In genomic region chr6:89148016-89148750, GRCh38 we compare ENCODE assay signal across 8 cellular contexts. TPM values are rescaled to one million over a fixed set of nuclear protein-coding genes. Genes with fewer than 3 reads are reported as not detected.
DNase-seq lines count a peak whose midpoint lies in the region.

No MANE protein-coding gene starts in this region.

- H3K27me3 ChIP-seq in mucosa of stomach (ENCODE audit: control insufficient read depth, insufficient read depth, low read length): no peaks in the 10 kb centered on the region

- CTCF ChIA-PET in activated CD4-positive, alpha-beta T cell treated with anti-CD3 and anti-CD28 coated beads, Interleukin-2, amount 10 ng/mL, durations not matched to agents 7 days and 5 days (lab: Charles Lee): interaction anchor here (0.5 to 1.5 kb wide), 3 partner anchors 9 to 149 kb away, joined by 3 to 4 read pairs (median 3); no protein-coding TSS in a partner anchor

- H3K9me3 ChIP-seq in mucosa of stomach (ENCODE audit: control insufficient read depth, low read length): no peaks in the 10 kb centered on the region

- H3K4me1 ChIP-seq in mucosa of stomach (ENCODE audit: control insufficient read depth, insufficient read depth, low read length): peaks cover 5% of the 10 kb centered on the region

- H3K4me3 ChIP-seq in mucosa of stomach (ENCODE audit: low read length): no peak overlapping the region

- POLR2A ChIA-PET in activated CD4-positive, alpha-beta T cell treated with anti-CD3 and anti-CD28 coated beads, Interleukin-2, amount 10 ng/mL, durations not matched to agents 7 days and 5 days (lab: Charles Lee): no interaction called here

- H3K4me3 Mint-ChIP-seq in activated CD4-positive, alpha-beta T cell treated with anti-CD3 and anti-CD28 coated beads, Interleukin-2, amount 10 ng/mL, durations not matched to agents 7 days and 5 days: peak overlapping the region; percentile 28
- H3K4me3 Mint-ChIP-seq in stimulated activated naive CD8-positive, alpha-beta T cell treated with anti-CD3 and anti-CD28 coated beads, Interleukin-15, Interleukin-2, amounts not matched to agents 100 ng/mL and 50 ng/mL, for 24 hours: peak overlapping the region; percentile 68

- H3K9me3 Mint-ChIP-seq in activated CD4-positive, alpha-beta T cell treated with anti-CD3 and anti-CD28 coated beads, Interleukin-2, amount 10 ng/mL, durations not matched to agents 7 days and 5 days: no peaks in the 10 kb centered on the region
- H3K9me3 Mint-ChIP-seq in stimulated activated naive CD8-positive, alpha-beta T cell treated with anti-CD3 and anti-CD28 coated beads, Interleukin-15, Interleukin-2, amounts not matched to agents 100 ng/mL and 50 ng/mL, for 24 hours: no peaks in the 10 kb centered on the region

- peak overlapping the region; percentile 19 for H3K9ac ChIP-seq in mucosa of stomach (ENCODE audit: low read length)

- H3K27me3 Mint-ChIP-seq in activated CD4-positive, alpha-beta T cell treated with anti-CD3 and anti-CD28 coated beads, Interleukin-2, amount 10 ng/mL, durations not matched to agents 7 days and 5 days: peaks cover 5% of the 10 kb centered on the region
- no peaks in the 10 kb centered on the region for H3K27me3 Mint-ChIP-seq in stimulated activated naive CD8-positive, alpha-beta T cell treated with anti-CD3 and anti-CD28 coated beads, Interleukin-15, Interleukin-2, amounts not matched to agents 100 ng/mL and 50 ng/mL, for 24 hours

- DNase-seq in activated effector memory CD4-positive, alpha-beta T cell treated with anti-CD3 and anti-CD28 coated beads, Interleukin-2, amount 50 U/mL, for 16 hours: peak; percentile 71
- DNase-seq in activated effector memory CD4-positive, alpha-beta T cell treated with Interleukin-2 at 50 U/mL for 16 hours: no peak
- no peak for DNase-seq in activated CD4-positive, alpha-beta T cell treated with anti-CD3 and anti-CD28 coated beads, Interleukin-2, amount 10 ng/mL, durations not matched to agents 7 days and 5 days
- DNase-seq in cerebellar cortex (ENCODE audit: low spot score) (no peak), NCI-H146 (lab: John Stamatoyannopoulos, UW) (no peak), NCI-H526 treated with DMSO at 0.1 percent for 48 hours (lab: John Stamatoyannopoulos, UW) (no peak)

- no peaks in the 10 kb centered on the region for H3K36me3 ChIP-seq in mucosa of stomach (ENCODE audit: control insufficient read depth, insufficient read depth, low read length)

- no peak overlapping the region for H3K27ac Mint-ChIP-seq in activated CD4-positive, alpha-beta T cell treated with anti-CD3 and anti-CD28 coated beads, Interleukin-2, amount 10 ng/mL, durations not matched to agents 7 days and 5 days
- no peak overlapping the region for H3K27ac Mint-ChIP-seq in stimulated activated naive CD8-positive, alpha-beta T cell treated with anti-CD3 and anti-CD28 coated beads, Interleukin-15, Interleukin-2, amounts not matched to agents 100 ng/mL and 50 ng/mL, for 24 hours

- H3K36me3 Mint-ChIP-seq in activated CD4-positive, alpha-beta T cell treated with anti-CD3 and anti-CD28 coated beads, Interleukin-2, amount 10 ng/mL, durations not matched to agents 7 days and 5 days (ENCODE audit: low read depth): peaks cover 25% of the 10 kb centered on the region
- peaks cover 36% of the 10 kb centered on the region for H3K36me3 Mint-ChIP-seq in stimulated activated naive CD8-positive, alpha-beta T cell treated with anti-CD3 and anti-CD28 coated beads, Interleukin-15, Interleukin-2, amounts not matched to agents 100 ng/mL and 50 ng/mL, for 24 hours (ENCODE audit: low read depth)

- H3K4me1 Mint-ChIP-seq in activated CD4-positive, alpha-beta T cell treated with anti-CD3 and anti-CD28 coated beads, Interleukin-2, amount 10 ng/mL, durations not matched to agents 7 days and 5 days: peaks cover 37% of the 10 kb centered on the region
- peaks cover 50% of the 10 kb centered on the region for H3K4me1 Mint-ChIP-seq in stimulated activated naive CD8-positive, alpha-beta T cell treated with anti-CD3 and anti-CD28 coated beads, Interleukin-15, Interleukin-2, amounts not matched to agents 100 ng/mL and 50 ng/mL, for 24 hours (ENCODE audit: low read depth)

RNA-seq across cellular contexts. Expression of gene PM20D2, which starts 2.3 kb away (rescaled TPM):
- 10 to 100 TPM; 15.5 to 17.4 TPM for total RNA-seq in activated CD4-positive, alpha-beta T cell treated with anti-CD3 and anti-CD28 coated beads, Interleukin-2, amount 10 ng/mL, durations not matched to agents 7 days and 5 days

RNA-seq across cellular contexts. Expression of gene SRSF12, which starts 30.3 kb away (rescaled TPM):
- total RNA-seq in activated CD4-positive, alpha-beta T cell treated with anti-CD3 and anti-CD28 coated beads, Interleukin-2, amount 10 ng/mL, durations not matched to agents 7 days and 5 days: not detected
